Comparison of ENCODE assay signal across 19 cellular contexts in genomic region chr3:148202386-148202785, GRCh38.
A peak's percentile ranks its signal among the peaks of the same experiment; 100 is the strongest.
DNase-seq lines count a peak whose midpoint lies in the region; ATAC-seq and TF ChIP-seq lines count a peak whose summit lies in the region.
"Had no signal": no experiment of that assay in that cellular context is flagged by ENCODE, and none has a peak within 500 bp of the region (broad histone marks: within the 10 kb centered on the region; RNA-seq: fewer than 3 reads in every experiment).

No MANE protein-coding gene starts in this region.

- DNase-seq in BE2C (peak; percentile 16), HCEC 1CT (peak; percentile 24), endodermal cell (peak; percentile 66), AG08396 (ENCODE audit: low spot score) (no peak)
- DNase-seq: activated CD4-positive, alpha-beta T cell treated with anti-CD3 and anti-CD28 coated beads, Interleukin-2, amount 10 ng/mL, durations not matched to agents 7 days and 5 days; activated T-cell treated with anti-CD3 and anti-CD28 coated beads, Interleukin-2, amount 50 U/mL, for 48 hours; cerebellar nuclear complex; DMS79 treated with DMSO at 0.1 percent for 48 hours; left colon; NCI-H1930; NCI-H774; stimulated activated CD4-positive, alpha-beta T cell treated with anti-CD3 and anti-CD28 coated beads, Interleukin-1b, Interleukin-23, amount 100 ng/mL, for 48 hours; T-cell had no signal

- H2AFZ ChIP-seq in OCI-LY1 (ENCODE audit: low read length) = no peak overlapping the region

- no peaks in the 10 kb centered on the region for H3K79me2 ChIP-seq in OCI-LY1 (ENCODE audit: insufficient read depth, low read length)

- no peak overlapping the region for H3K27ac Mint-ChIP-seq in endodermal cell
- H3K27ac Mint-ChIP-seq: activated CD4-positive, alpha-beta T cell treated with anti-CD3 and anti-CD28 coated beads, Interleukin-2, amount 10 ng/mL, durations not matched to agents 7 days and 5 days; IgD-negative memory B cell; T-cell had no signal

- no peaks in the 10 kb centered on the region for H4K20me1 ChIP-seq in OCI-LY1 (ENCODE audit: insufficient read depth, low read length)

- no peak for ATAC-seq in GM18870 (IDR thresholded peaks at IDR 0.05; ENCODE audit: unreplicated experiment)
- ATAC-seq in GM19455 (IDR thresholded peaks at IDR 0.05; ENCODE audit: unreplicated experiment) = no peak
- ATAC-seq in HG03139 (IDR thresholded peaks at IDR 0.05; ENCODE audit: unreplicated experiment) = no peak
- ATAC-seq: left colon, T-cell had no signal

- no peaks in the 10 kb centered on the region for H3K9me2 ChIP-seq in OCI-LY1 (ENCODE audit: low read depth, low read length)

- 63 to 75% methylated on average over 1 of the region's 1 CpG for WGBS in endodermal cell (ENCODE audit: insufficient coverage in 1 of 2, insufficient read length in 1 of 2), 2 experiments

- H3K27ac ChIP-seq in OCI-LY1 (ENCODE audit: low read depth, low read length, poor library complexity, severe bottlenecking) (no peak overlapping the region), endodermal cell (ENCODE audit: low read depth, low read length) (no peak overlapping the region)
- H3K27ac ChIP-seq: epithelial cell of prostate had no signal

- peaks cover 8% of the 10 kb centered on the region for H3K4me1 Mint-ChIP-seq in endodermal cell
- H3K4me1 Mint-ChIP-seq: activated CD4-positive, alpha-beta T cell treated with anti-CD3 and anti-CD28 coated beads, Interleukin-2, amount 10 ng/mL, durations not matched to agents 7 days and 5 days; IgD-negative memory B cell; T-cell had no signal

- H3K9ac ChIP-seq in OCI-LY1 (ENCODE audit: low read length) (no peak overlapping the region), endodermal cell (ENCODE audit: extremely low read depth, low read length, poor library complexity, severe bottlenecking) (no peak overlapping the region)

- peak; percentile 58 for TF ChIP-seq CTCF in BE2C (IDR thresholded peaks at IDR 0.05; ENCODE audit: low read depth, low read length)
- peak; percentile 68 for TF ChIP-seq CTCF in OCI-LY1 (IDR thresholded peaks at IDR 0.05; ENCODE audit: low read length)
- TF ChIP-seq CTCF in endodermal cell (conservative IDR thresholded peaks at IDR 0.05) = peak; percentile 84

- H3K36me3 ChIP-seq in BE2C (no peaks in the 10 kb centered on the region), OCI-LY1 (ENCODE audit: insufficient read depth, low read length) (no peaks in the 10 kb centered on the region), endodermal cell (ENCODE audit: control insufficient read depth, insufficient read depth, low read length) (no peaks in the 10 kb centered on the region)

- no peaks in the 10 kb centered on the region for H3F3A ChIP-seq in OCI-LY1 (ENCODE audit: insufficient read depth, low read length)

- H3K9me3 ChIP-seq in BE2C (no peaks in the 10 kb centered on the region), OCI-LY1 (ENCODE audit: low read length) (no peaks in the 10 kb centered on the region), endodermal cell (ENCODE audit: control insufficient read depth, low read length) (no peaks in the 10 kb centered on the region)

- peaks cover 2% of the 10 kb centered on the region for H3K9me3 Mint-ChIP-seq in endodermal cell
- H3K9me3 Mint-ChIP-seq: activated CD4-positive, alpha-beta T cell treated with anti-CD3 and anti-CD28 coated beads, Interleukin-2, amount 10 ng/mL, durations not matched to agents 7 days and 5 days had no signal

- H3K36me3 Mint-ChIP-seq in endodermal cell (ENCODE audit: low read depth) = no peaks in the 10 kb centered on the region
- H3K36me3 Mint-ChIP-seq: T-cell had no signal

- no peaks in the 10 kb centered on the region for H3K4me1 ChIP-seq in BE2C
- no peaks in the 10 kb centered on the region for H3K4me1 ChIP-seq in OCI-LY1 (ENCODE audit: insufficient read depth, low read length, severe bottlenecking)
- H3K4me1 ChIP-seq in endodermal cell (ENCODE audit: control insufficient read depth, insufficient read depth, low read length) = no peaks in the 10 kb centered on the region

- H3K4me3 ChIP-seq in BE2C (ENCODE audit: low read depth, low read length) (no peak overlapping the region), OCI-LY1 (ENCODE audit: low read depth, low read length, poor library complexity, severe bottlenecking) (no peak overlapping the region), endodermal cell (ENCODE audit: low read length) (no peak overlapping the region)

- no peaks in the 10 kb centered on the region for H3K27me3 ChIP-seq in BE2C
- H3K27me3 ChIP-seq in OCI-LY1 (ENCODE audit: insufficient read depth, low read length) = no peaks in the 10 kb centered on the region
- peaks cover 62% of the 10 kb centered on the region for H3K27me3 ChIP-seq in endodermal cell (ENCODE audit: control insufficient read depth, insufficient read depth, low read length, poor library complexity, severe bottlenecking)

- H3K4me3 Mint-ChIP-seq in endodermal cell = no peak overlapping the region
- H3K4me3 Mint-ChIP-seq: activated CD4-positive, alpha-beta T cell treated with anti-CD3 and anti-CD28 coated beads, Interleukin-2, amount 10 ng/mL, durations not matched to agents 7 days and 5 days; IgD-negative memory B cell; T-cell had no signal

- H3K4me2 ChIP-seq in OCI-LY1 (ENCODE audit: low read length) = no peak overlapping the region

- H3K27me3 Mint-ChIP-seq in endodermal cell (ENCODE audit: insufficient read depth) = peaks cover 24% of the 10 kb centered on the region
- H3K27me3 Mint-ChIP-seq: activated CD4-positive, alpha-beta T cell treated with anti-CD3 and anti-CD28 coated beads, Interleukin-2, amount 10 ng/mL, durations not matched to agents 7 days and 5 days; IgD-negative memory B cell; T-cell had no signal
